ENCODE assay signal across 19 cellular contexts in genomic region chr11:83975984-83976383, GRCh38.
DNase-seq lines count a peak whose midpoint lies in the region; ATAC-seq and TF ChIP-seq lines count a peak whose summit lies in the region.
"Had no signal": no experiment of that assay in that cellular context is flagged by ENCODE, and none has a peak within 500 bp of the region (broad histone marks: within the 10 kb centered on the region; RNA-seq: fewer than 3 reads in every experiment).

No MANE protein-coding gene starts in this region.

- H3K27me3 Mint-ChIP-seq in immature natural killer cell (ENCODE audit: low read depth in 3 of 3): peaks cover 0 to 2% (median 0%) of the 10 kb centered on the region in 3 donors
- H3K27me3 Mint-ChIP-seq in Calu3 (ENCODE audit: unreplicated experiment): no peaks in the 10 kb centered on the region

- H3K4me2 ChIP-seq in SK-N-SH: no peak overlapping the region
- H3K4me2 ChIP-seq: KMS-11 had no signal

- H3K9me2 ChIP-seq in SK-N-SH: no peaks in the 10 kb centered on the region

- WGBS in SK-N-SH (ENCODE audit: low lambda C conversion rate): 59% methylated on average over 1 of the region's 1 CpG

- H3K27ac ChIP-seq in SK-N-SH (ENCODE audit: low read depth in 2 of 2, low read length in 1 of 2): no peak overlapping the region
- H3K27ac ChIP-seq: C4-2B, KMS-11 had no signal

- intact Hi-C loops in Calu3 (cut with micrococcal nuclease; ENCODE audit: unreplicated experiment): no loop called here

- TF ChIP-seq RAD21 in SK-N-SH (IDR thresholded peaks at IDR 0.05; ENCODE audit: low read length): no peak

- no peaks in the 10 kb centered on the region for H3K36me3 ChIP-seq in SK-N-SH (replicated peaks in 1 of 2; ENCODE audit: control insufficient read depth in 1 of 2, insufficient read depth in 2 of 2, low read length in 1 of 2)

- no peaks in the 10 kb centered on the region for H4K20me1 ChIP-seq in SK-N-SH (ENCODE audit: insufficient read depth)

- H3K9me3 Mint-ChIP-seq in immature natural killer cell: peaks cover 0 to 25% (median 8%) of the 10 kb centered on the region in 6 donors
- H3K9me3 Mint-ChIP-seq in Calu3 (ENCODE audit: low read depth, unreplicated experiment): peaks cover 3% of the 10 kb centered on the region

- BruUV-seq in Calu3 (replicated peaks; lab: Mats Ljungman, UMichigan): no TSS peak

- H3K4me3 ChIP-seq in SK-N-SH (ENCODE audit: low read depth in 2 of 2, low read length in 1 of 2): no peak overlapping the region

- no peak for TF ChIP-seq CTCF in SK-N-SH (IDR thresholded peaks at IDR 0.05)
- TF ChIP-seq CTCF in Calu3 (IDR thresholded peaks at IDR 0.05; ENCODE audit: unreplicated experiment): no peak

- H3K27me3 ChIP-seq in SK-N-SH (ENCODE audit: insufficient read depth): no peaks in the 10 kb centered on the region

- no peak overlapping the region for H2AFZ ChIP-seq in SK-N-SH (ENCODE audit: low read depth)

- no peak overlapping the region for H3K27ac Mint-ChIP-seq in immature natural killer cell
- H3K27ac Mint-ChIP-seq in Calu3 (ENCODE audit: unreplicated experiment): no peak overlapping the region
- H3K27ac Mint-ChIP-seq: HFFc6 had no signal

- H3K79me2 ChIP-seq in SK-N-SH (ENCODE audit: insufficient read depth): no peaks in the 10 kb centered on the region

- H3K36me3 Mint-ChIP-seq in immature natural killer cell: no peaks in the 10 kb centered on the region
- H3K36me3 Mint-ChIP-seq in Calu3 (ENCODE audit: insufficient read depth, unreplicated experiment): no peaks in the 10 kb centered on the region

- no peak for TF ChIP-seq EP300 in SK-N-SH (IDR thresholded peaks at IDR 0.05; ENCODE audit: borderline replicate concordance in 1 of 2, low read depth in 1 of 2, low read length in 1 of 2)

- H3K4me3 Mint-ChIP-seq in immature natural killer cell (no peak overlapping the region), Calu3 (ENCODE audit: low read depth, unreplicated experiment) (no peak overlapping the region)
- H3K4me3 Mint-ChIP-seq: HFFc6 had no signal

- H3K4me1 ChIP-seq in SK-N-SH (ENCODE audit: control insufficient read depth in 1 of 2, insufficient read depth in 2 of 2, low read depth in 1 of 2, low read length in 1 of 2): peaks cover 0 to 2% of the 10 kb centered on the region in 2 experiments; a peak in 1 of 4 replicates

- no peak for DNase-seq in SK-N-SH
- peak; percentile 20 for DNase-seq in amniotic epithelial cell (ENCODE audit: low read depth)
- DNase-seq in kidney tubule cell (ENCODE audit: low spot score): peak; percentile 26
- no peak for DNase-seq in immature natural killer cell
- no peak for DNase-seq in Ammon's horn (ENCODE audit: low spot score)
- no peak for DNase-seq in Calu3
- DNase-seq: 8988T, COR-L47, HFFc6, NCI-H1092 treated with DMSO at 0.1 percent for 48 hours, NCI-H187, NCI-H2171, NCI-H774, Right ventricle myocardium superior had no signal

- H3K4me1 Mint-ChIP-seq in immature natural killer cell (no peaks in the 10 kb centered on the region), Calu3 (ENCODE audit: low read depth, unreplicated experiment) (no peaks in the 10 kb centered on the region)

- H3K9ac ChIP-seq in SK-N-SH: no peak overlapping the region
- H3K9ac ChIP-seq: KMS-11 had no signal

- ATAC-seq in SK-N-SH treated with all-trans-retinoic acid at 6 μM for 48 hours (peak; percentile 53; the same call in 2 of the 3 replicates), HG03108 (IDR thresholded peaks at IDR 0.05; ENCODE audit: unreplicated experiment) (no peak)
- ATAC-seq: Panc1 had no signal

- no peaks in the 10 kb centered on the region for H3F3A ChIP-seq in SK-N-SH (replicated peaks; ENCODE audit: insufficient read depth)

- POLR2A ChIA-PET in SK-N-SH (lab: Yijun Ruan, JAX): no interaction called here

- no peaks in the 10 kb centered on the region for H3K9me3 ChIP-seq in SK-N-SH

- CTCF ChIA-PET in SK-N-SH (lab: Yijun Ruan, JAX): interaction anchor here (0.9 kb wide), 1 partner anchor 148 kb away, joined by 3 read pairs; no protein-coding TSS in a partner anchor
- CTCF ChIA-PET in Calu3 (lab: Charles Lee): no interaction called here

TF ChIP-seq in SK-N-SH treated with all-trans-retinoic acid at 6 μM for 48 hours, 23 proteins besides CTCF, POLR2A, EP300 and RAD21:
- no peak for TF ChIP-seq BACH2 (CRISPR knock-in tag; IDR thresholded peaks at IDR 0.05; ENCODE audit: borderline replicate concordance)
- no peak for TF ChIP-seq CSDC2 (CRISPR knock-in tag; IDR thresholded peaks at IDR 0.05)
- no peak for TF ChIP-seq POU6F1 (CRISPR knock-in tag; IDR thresholded peaks at IDR 0.05; ENCODE audit: borderline replicate concordance, low read depth)
- no peak for TF ChIP-seq PATZ1 (CRISPR knock-in tag; IDR thresholded peaks at IDR 0.05; ENCODE audit: borderline replicate concordance)
- no peak for TF ChIP-seq ARNTL (CRISPR knock-in tag; IDR thresholded peaks at IDR 0.05; ENCODE audit: borderline replicate concordance, low read depth)
- TF ChIP-seq TOX (CRISPR knock-in tag; IDR thresholded peaks at IDR 0.05; ENCODE audit: borderline replicate concordance): no peak
- TF ChIP-seq SNAI2 (CRISPR knock-in tag; IDR thresholded peaks at IDR 0.05): no peak

TF ChIP-seq in SK-N-SH, 30 proteins besides CTCF, POLR2A, EP300 and RAD21:
- TF ChIP-seq YY1 (IDR thresholded peaks at IDR 0.05; ENCODE audit: low read depth) (no peak), MXI1 (IDR thresholded peaks at IDR 0.05; ENCODE audit: low read depth, low read length) (no peak), POLR2AphosphoS5 (IDR thresholded peaks at IDR 0.05; ENCODE audit: low read depth, low read length) (no peak), SIN3A (IDR thresholded peaks at IDR 0.05; ENCODE audit: borderline replicate concordance, low read depth, low read length) (no peak), ELF1 (IDR thresholded peaks at IDR 0.05) (no peak), FOXJ3 (CRISPR knock-in tag; IDR thresholded peaks at IDR 0.05) (no peak), JUND (IDR thresholded peaks at IDR 0.05) (no peak), RFX5 (IDR thresholded peaks at IDR 0.05; ENCODE audit: low read length) (no peak)

Comparison
In these comparisons a context has a peak if more than half of its experiments do, and no peak if none do; other contexts are left out.
1. DNase-seq: peak in amniotic epithelial cell (single experiment) and kidney tubule cell (single experiment); none in SK-N-SH (single experiment), immature natural killer cell (0 of 3), Ammon's horn (single experiment) and Calu3 (single experiment).